9 cellular contexts compared by ENCODE assay signal in the genomic region with DNA sequence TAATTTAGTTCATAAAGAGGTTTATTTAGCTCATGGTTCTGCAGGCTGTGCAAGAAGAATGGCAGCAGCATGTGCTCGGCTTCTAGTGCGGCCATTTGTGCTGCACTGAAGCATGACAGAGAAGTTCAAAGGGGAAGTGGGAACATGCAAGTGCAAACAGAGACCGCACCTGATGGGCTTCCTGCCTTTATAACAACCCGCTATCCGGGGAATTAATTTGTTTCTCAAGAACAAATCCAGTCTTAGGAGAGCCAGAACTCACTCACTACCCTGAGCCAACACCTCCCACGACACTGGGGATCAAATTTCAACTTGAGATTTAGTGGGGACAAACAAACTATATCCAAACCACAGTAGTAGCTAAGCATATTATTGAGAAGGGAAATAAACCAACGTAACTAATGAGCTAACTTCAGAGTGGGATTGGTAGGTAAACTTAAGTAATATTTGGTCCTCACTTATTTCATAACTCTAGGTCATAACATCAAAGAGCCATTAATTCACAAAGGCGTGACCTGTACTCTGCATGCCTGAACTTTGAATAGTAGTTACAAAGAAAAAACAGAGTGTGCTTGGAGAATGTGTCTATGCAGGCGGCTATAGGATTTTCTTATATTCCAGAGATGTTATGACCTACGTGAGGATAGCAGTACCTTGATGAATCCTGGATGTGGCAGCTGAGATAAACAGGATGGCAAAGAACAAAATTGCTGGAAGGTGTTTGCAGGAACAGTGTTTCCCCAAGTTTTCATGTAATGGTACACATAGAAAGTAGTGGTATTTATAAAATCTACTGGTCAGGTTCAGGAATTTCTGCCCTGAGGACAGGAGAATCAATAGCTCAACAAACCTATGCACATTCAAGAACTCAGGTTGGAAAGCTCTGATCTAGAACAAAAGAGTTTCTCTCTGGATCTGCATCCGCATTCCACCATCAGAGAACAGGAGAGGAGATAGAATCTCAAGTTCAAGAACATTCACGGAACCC.
DNase-seq lines count a peak whose midpoint lies in the region; ATAC-seq and TF ChIP-seq lines count a peak whose summit lies in the region.
"Had no signal": no experiment of that assay in that cellular context is flagged by ENCODE, and none has a peak within 500 bp of the region (broad histone marks: within the 10 kb centered on the region; RNA-seq: fewer than 3 reads in every experiment).

No MANE protein-coding gene starts in this region.

- H3K36me3 Mint-ChIP-seq in progenitor cell of endocrine pancreas (ENCODE audit: insufficient read depth) = no peaks in the 10 kb centered on the region

- no peak overlapping the region for H3K27ac Mint-ChIP-seq in progenitor cell of endocrine pancreas

- H3K9me3 ChIP-seq in left lung = no peaks in the 10 kb centered on the region

- TF ChIP-seq CTCF in left lung (IDR thresholded peaks at IDR 0.05) (no peak), progenitor cell of endocrine pancreas (IDR thresholded peaks at IDR 0.05; ENCODE audit: unreplicated experiment) (no peak)

- peak; percentile 95 for ATAC-seq in GM18858 (IDR thresholded peaks at IDR 0.05; ENCODE audit: unreplicated experiment)
- ATAC-seq in HG02642 (IDR thresholded peaks at IDR 0.05; ENCODE audit: poor library complexity, unreplicated experiment) = peak; percentile 84
- peak; percentile 89 for ATAC-seq in left lung

- no peak overlapping the region for H3K4me3 ChIP-seq in left lung

- no peaks in the 10 kb centered on the region for H3K27me3 ChIP-seq in left lung

- peaks cover 6% of the 10 kb centered on the region for H3K27me3 Mint-ChIP-seq in progenitor cell of endocrine pancreas

- H3K9me3 Mint-ChIP-seq in progenitor cell of endocrine pancreas (ENCODE audit: low read depth) = peaks cover 3% of the 10 kb centered on the region

- DNase-seq in NCI-H2029 (lab: John Stamatoyannopoulos, UW) = peak; percentile 69
- DNase-seq in left lung = no peak
- no peak for DNase-seq in progenitor cell of endocrine pancreas (ENCODE audit: low spot score, unreplicated experiment)
- DNase-seq in 8988T = no peak
- DNase-seq in cardiac septum (ENCODE audit: low spot score) = no peak
- no peak for DNase-seq in amygdala (lab: John Stamatoyannopoulos, UW)
- DNase-seq: activated CD4-positive, alpha-beta T cell treated with anti-CD3 and anti-CD28 coated beads for 4 hours had no signal

- intact Hi-C loops in left lung (cut with DNase I) (no loop called here), cardiac septum (cut with DNase I) (no loop called here)

- no peak overlapping the region for H3K27ac ChIP-seq in left lung

- H3K4me1 Mint-ChIP-seq in progenitor cell of endocrine pancreas (ENCODE audit: low read depth) = peaks cover 3% of the 10 kb centered on the region

- H3K4me1 ChIP-seq in left lung = peaks cover 0 to 7% of the 10 kb centered on the region in 2 donors

- H3K4me3 Mint-ChIP-seq in progenitor cell of endocrine pancreas (ENCODE audit: low read depth) = no peak overlapping the region

- no peaks in the 10 kb centered on the region for H3K36me3 ChIP-seq in left lung
